Comparison of ENCODE assay signal across 1 cellular context in genomic region chr1:19288324-19289241, GRCh38.
A peak's percentile ranks its signal among the peaks of the same experiment; 100 is the strongest.
TF ChIP-seq lines count a peak whose summit lies in the region.

Gene AKR7A3, minus strand, starts transcription at chr1:19288770. Its CDS starts 61 bp downstream, at chr1:19288709.

TF ChIP-seq in H1, 55 proteins besides CTCF, POLR2A, EP300 and RAD21 (continued from another document):
- TF ChIP-seq E2F6 (IDR thresholded peaks at IDR 0.05) (peak; percentile 77), EZH2 (IDR thresholded peaks at IDR 0.05; ENCODE audit: low read depth, low read length, severe bottlenecking) (peak; percentile 58)
